ENCODE assay signal across 9 cellular contexts in genomic region chr7:33334349-33334748, GRCh38.
A peak's percentile ranks its signal among the peaks of the same experiment; 100 is the strongest.
DNase-seq lines count a peak whose midpoint lies in the region; ATAC-seq and TF ChIP-seq lines count a peak whose summit lies in the region.
"Had no signal": no experiment of that assay in that cellular context is flagged by ENCODE, and none has a peak within 500 bp of the region (broad histone marks: within the 10 kb centered on the region; RNA-seq: fewer than 3 reads in every experiment).

No MANE protein-coding gene starts in this region.

- no peaks in the 10 kb centered on the region for H3K4me1 ChIP-seq in RWPE2 (ENCODE audit: insufficient read depth, poor library complexity, severe bottlenecking)
- H3K4me1 ChIP-seq in spleen = no peaks in the 10 kb centered on the region
- no peaks in the 10 kb centered on the region for H3K4me1 ChIP-seq in vagina

- 87 to 94% (median 91%) methylated on average over 3 of the region's 3 CpGs for WGBS in spleen, 5 donors

- TF ChIP-seq POLR2A in spleen (IDR thresholded peaks at IDR 0.05) = no peak
- TF ChIP-seq POLR2A in vagina (IDR thresholded peaks at IDR 0.05) = no peak

- H3K27ac ChIP-seq in RWPE2 (ENCODE audit: poor library complexity, severe bottlenecking) = no peak overlapping the region
- no peak overlapping the region for H3K27ac ChIP-seq in spleen
- no peak overlapping the region for H3K27ac ChIP-seq in vagina

- H3K4me3 ChIP-seq in RWPE2 (ENCODE audit: severe bottlenecking) = no peak overlapping the region
- H3K4me3 ChIP-seq in spleen = no peak overlapping the region
- no peak overlapping the region for H3K4me3 ChIP-seq in vagina

- intact Hi-C loops in spleen (cut with DNase I; ENCODE audit: low total_unique reads) (no loop called here), vagina (cut with DNase I) (no loop called here)

- H3K36me3 ChIP-seq in RWPE2 (ENCODE audit: low read depth) (no peaks in the 10 kb centered on the region), spleen (no peaks in the 10 kb centered on the region), vagina (no peaks in the 10 kb centered on the region)

- H3K9me3 ChIP-seq in RWPE2 (ENCODE audit: severe bottlenecking) = no peaks in the 10 kb centered on the region
- H3K9me3 ChIP-seq in spleen = no peaks in the 10 kb centered on the region
- H3K9me3 ChIP-seq in vagina = no peaks in the 10 kb centered on the region

- TF ChIP-seq CTCF in RWPE2 (IDR thresholded peaks at IDR 0.05; ENCODE audit: poor library complexity, severe bottlenecking) (peak; percentile 64), spleen (IDR thresholded peaks at IDR 0.05 in 8 of 11, conservative IDR thresholded peaks at IDR 0.05 in 3 of 11) (no peak), vagina (IDR thresholded peaks at IDR 0.05) (no peak)

- ATAC-seq in RWPE2 (ENCODE audit: low read depth) (no peak), HG03571 (IDR thresholded peaks at IDR 0.05; ENCODE audit: unreplicated experiment) (no peak)
- ATAC-seq: stimulated activated naive B cell treated with anti-CD40 and anti-IgM and Interleukin-4, amounts not matched to agents 10 μg/mL and 1 μg/mL and 100 μg/mL, for 72 hours had no signal

- no peaks in the 10 kb centered on the region for H3K27me3 ChIP-seq in RWPE2 (ENCODE audit: insufficient read depth, poor library complexity, severe bottlenecking)
- no peaks in the 10 kb centered on the region for H3K27me3 ChIP-seq in spleen (replicated peaks in 1 of 7)
- no peaks in the 10 kb centered on the region for H3K27me3 ChIP-seq in vagina

- DNase-seq in DMS153 (lab: John Stamatoyannopoulos, UW) = peak; percentile 42
- peak; percentile 10 for DNase-seq in HuH-7 (ENCODE audit: low spot score)
- no peak for DNase-seq in RWPE2 (ENCODE audit: low spot score)
- peak; percentile 60 for DNase-seq in islet precursor cell
- no peak for DNase-seq in spleen
- no peak for DNase-seq in epidermal melanocyte (ENCODE audit: insufficient read length, low spot score)
- DNase-seq in vagina (ENCODE audit: extremely low spot score in 2 of 2) = no peak
- DNase-seq: stimulated activated naive B cell treated with anti-CD40 and anti-IgM and Interleukin-4, amounts not matched to agents 10 μg/mL and 1 μg/mL and 100 μg/mL, for 72 hours had no signal

Comparison
In these comparisons a context has a peak if more than half of its experiments do, and no peak if none do; other contexts are left out.
1. DNase-seq: peak in DMS153 (single experiment), HuH-7 (single experiment) and islet precursor cell (single experiment); none in RWPE2 (single experiment), spleen (single experiment), epidermal melanocyte (single experiment) and vagina (0 of 2).